ENCODE assay signal across 18 cellular contexts in genomic region chr6:17945111-17945510, GRCh38. TPM values are rescaled to one million over a fixed set of nuclear protein-coding genes. Genes with fewer than 3 reads are reported as not detected.
DNase-seq lines count a peak whose midpoint lies in the region; ATAC-seq and TF ChIP-seq lines count a peak whose summit lies in the region.
"Had no signal": no experiment of that assay in that cellular context is flagged by ENCODE, and none has a peak within 500 bp of the region (broad histone marks: within the 10 kb centered on the region; RNA-seq: fewer than 3 reads in every experiment).

No MANE protein-coding gene starts in this region.

- peak overlapping the region; percentile 64 for H3K4me2 ChIP-seq in GM23248 (ENCODE audit: unreplicated experiment)

- in situ Hi-C loops in GM23248 (cut with MboI), result no loop called here

- peaks cover under 1% of the 10 kb centered on the region for H3K36me3 Mint-ChIP-seq in chondrocyte (ENCODE audit: low read depth)
- no peaks in the 10 kb centered on the region for H3K36me3 Mint-ChIP-seq in natural killer cell treated with Interleukin-12 subunit alpha and Interleukin-12 subunit beta and Interleukin-15 and Interleukin-18, amount 100 ng/mL, for 72 hours

- 0 out of 2 replicates have a peak, but pooled peaks cover 3% of the 10 kb centered on the region for H3F3A ChIP-seq in GM23248 (ENCODE audit: insufficient read depth)

- H3K36me3 ChIP-seq in GM23248 (ENCODE audit: low read depth), result no peaks in the 10 kb centered on the region
- no peaks in the 10 kb centered on the region for H3K36me3 ChIP-seq in heart right ventricle

- no peak for TF ChIP-seq CTCF in chondrocyte (IDR thresholded peaks at IDR 0.05)
- no peak for TF ChIP-seq CTCF in heart right ventricle (IDR thresholded peaks at IDR 0.05)

- H3K9me3 Mint-ChIP-seq in chondrocyte (ENCODE audit: low read depth), result no peaks in the 10 kb centered on the region
- H3K9me3 Mint-ChIP-seq in natural killer cell treated with Interleukin-12 subunit alpha and Interleukin-12 subunit beta and Interleukin-15 and Interleukin-18, amount 100 ng/mL, for 72 hours, result no peaks in the 10 kb centered on the region
- H3K9me3 Mint-ChIP-seq: effector memory CD8-positive, alpha-beta T cell had no signal

- peaks cover 3% of the 10 kb centered on the region; the same call in 1 of the 2 replicates for H4K20me1 ChIP-seq in GM23248 (ENCODE audit: insufficient read depth)

- H3K4me3 Mint-ChIP-seq in chondrocyte (ENCODE audit: unreplicated experiment), result no peak overlapping the region
- no peak overlapping the region for H3K4me3 Mint-ChIP-seq in natural killer cell treated with Interleukin-12 subunit alpha and Interleukin-12 subunit beta and Interleukin-15 and Interleukin-18, amount 100 ng/mL, for 72 hours
- H3K4me3 Mint-ChIP-seq: effector memory CD8-positive, alpha-beta T cell had no signal

- H3K4me1 Mint-ChIP-seq in chondrocyte (ENCODE audit: low read depth), result peaks cover 30% of the 10 kb centered on the region
- H3K4me1 Mint-ChIP-seq in natural killer cell treated with Interleukin-12 subunit alpha and Interleukin-12 subunit beta and Interleukin-15 and Interleukin-18, amount 100 ng/mL, for 72 hours (ENCODE audit: low read depth in 2 of 2), result peaks cover 0 to 6% of the 10 kb centered on the region in 2 donors

- intact Hi-C loops in heart right ventricle (cut with DNase I), result no loop called here

- WGBS in GM23248 (ENCODE audit: low coverage in 1 of 2, low lambda C conversion rate in 2 of 2, missing lambda C conversion rate in 2 of 2), 2 experiments, result 6 to 11% methylated on average over 2 of the region's 2 CpGs
- 18 to 20% methylated on average over 2 of the region's 2 CpGs for WGBS in heart right ventricle, 2 donors

- peak; percentile 87 for DNase-seq in GM23248
- DNase-seq in chondrocyte (ENCODE audit: low spot score), result no peak
- DNase-seq in heart right ventricle, result no peak
- peak; percentile 47 for DNase-seq in pulmonary artery endothelial cell (ENCODE audit: low read depth, low spot score)
- no peak for DNase-seq in natural killer cell treated with Interleukin-12 subunit alpha and Interleukin-12 subunit beta and Interleukin-15 and Interleukin-18, amount 100 ng/mL, for 72 hours (ENCODE audit: low spot score)
- no peak for DNase-seq in NCI-H446 treated with DMSO at 0.1 percent for 48 hours (lab: John Stamatoyannopoulos, UW)
- no peak for DNase-seq in CD1c-positive myeloid dendritic cell (ENCODE audit: extremely low spot score)
- DNase-seq: activated CD4-positive, alpha-beta T cell treated with anti-CD3 and anti-CD28 coated beads for 4 hours; activated CD8-positive, alpha-beta memory T cell treated with anti-CD3 and anti-CD28 coated beads, Interleukin-2, amount 50 U/mL, for 4 hours; AML-193; body of pancreas; effector memory CD8-positive, alpha-beta T cell; KBM-7; NCI-H1105; NCI-H2171 treated with DMSO at 0.1 percent for 48 hours; SIG-M5; T-helper 9 cell had no signal

- peaks cover 25% of the 10 kb centered on the region for H3K4me1 ChIP-seq in GM23248 (ENCODE audit: insufficient read depth)
- H3K4me1 ChIP-seq in heart right ventricle, result peaks cover 0 to 62% (median 32%) of the 10 kb centered on the region in 9 donors

- no peaks in the 10 kb centered on the region for H3K9me3 ChIP-seq in GM23248 (ENCODE audit: low read depth)
- H3K9me3 ChIP-seq in heart right ventricle, result no peaks in the 10 kb centered on the region
- H3K9me3 ChIP-seq: body of pancreas had no signal

- H3K27me3 ChIP-seq in GM23248 (replicated peaks; ENCODE audit: insufficient read depth), result no peaks in the 10 kb centered on the region
- no peaks in the 10 kb centered on the region for H3K27me3 ChIP-seq in heart right ventricle
- H3K27me3 ChIP-seq: body of pancreas had no signal

- ATAC-seq in heart right ventricle, result peak in 7 of 8 donors; percentile 61 to 94 (median 84)
- ATAC-seq in HG03196 (IDR thresholded peaks at IDR 0.05; ENCODE audit: unreplicated experiment), result no peak
- no peak for ATAC-seq in natural killer cell treated with Interleukin-12 subunit alpha and Interleukin-12 subunit beta and Interleukin-15 and Interleukin-18, amount 100 ng/mL, for 72 hours
- ATAC-seq: body of pancreas; effector memory CD8-positive, alpha-beta T cell had no signal

- peak overlapping the region; percentile 85 for H3K27ac Mint-ChIP-seq in chondrocyte (ENCODE audit: unreplicated experiment)
- H3K27ac Mint-ChIP-seq in natural killer cell treated with Interleukin-12 subunit alpha and Interleukin-12 subunit beta and Interleukin-15 and Interleukin-18, amount 100 ng/mL, for 72 hours, result no peak overlapping the region
- H3K27ac Mint-ChIP-seq: effector memory CD8-positive, alpha-beta T cell had no signal

- peak overlapping the region; percentile 10; the same call in 1 of the 2 replicates for H3K4me3 ChIP-seq in GM23248
- no peak overlapping the region for H3K4me3 ChIP-seq in heart right ventricle
- H3K4me3 ChIP-seq: body of pancreas had no signal

- no peaks in the 10 kb centered on the region for H3K27me3 Mint-ChIP-seq in chondrocyte (ENCODE audit: low read depth)
- H3K27me3 Mint-ChIP-seq in natural killer cell treated with Interleukin-12 subunit alpha and Interleukin-12 subunit beta and Interleukin-15 and Interleukin-18, amount 100 ng/mL, for 72 hours, result peaks cover 0 to 25% of the 10 kb centered on the region in 2 donors

- H2AFZ ChIP-seq in GM23248, result no peak overlapping the region

- H3K79me2 ChIP-seq in GM23248 (ENCODE audit: insufficient read depth), result peaks cover 96% of the 10 kb centered on the region

- peak overlapping the region; percentile 66 for H3K9ac ChIP-seq in GM23248

- H3K9me2 ChIP-seq in GM23248 (ENCODE audit: insufficient read depth), result no peaks in the 10 kb centered on the region

- H3K27ac ChIP-seq in GM23248 (peak overlapping the region; percentile 76), heart right ventricle (peak overlapping the region in 8 of 10 donors; percentile 8 to 45 (median 28))
- H3K27ac ChIP-seq: body of pancreas had no signal

RNA-seq across cellular contexts. Expression of gene KIF13A, which starts 42.3 kb away (rescaled TPM):
- total RNA-seq in GM23248 (2014; rRNA removed; shearing (Covaris generic)), result 46.0 and 47.3 TPM in 2 replicates
- polyA plus RNA-seq in GM23248 (2016; fragmentation: Nextera tagmentation; extraction: Ambion mirVana), result 5.0 and 7.4 TPM in 2 replicates
- 39.5 to 51.9 TPM (median 49.7 TPM) in 3 replicates for total RNA-seq in chondrocyte
- total RNA-seq in heart right ventricle, result 100 to 1,000 TPM in 6 of 10 donors, 10 to 100 TPM in 4; 48.0 to 198 (median 118) TPM
- 10 to 100 TPM; 16.7 to 17.2 TPM for polyA plus RNA-seq in heart right ventricle
- total RNA-seq in pulmonary artery endothelial cell, result 71.7 and 88.5 TPM in 2 replicates
- 10 to 100 TPM in 1 of 2 donors, 1 to 10 TPM in 1; 8.2 to 33.6 TPM for total RNA-seq in natural killer cell treated with Interleukin-12 subunit alpha and Interleukin-12 subunit beta and Interleukin-15 and Interleukin-18, amount 100 ng/mL, for 72 hours

Comparison
In these comparisons a context has a peak if more than half of its experiments do, and no peak if none do; other contexts are left out.
1. DNase-seq: peak in GM23248 (single experiment) and pulmonary artery endothelial cell (single experiment); none in chondrocyte (single experiment), heart right ventricle (0 of 2), natural killer cell treated with Interleukin-12 subunit alpha and Interleukin-12 subunit beta and Interleukin-15 and Interleukin-18, amount 100 ng/mL, for 72 hours (single experiment), NCI-H446 treated with DMSO at 0.1 percent for 48 hours (single experiment) and CD1c-positive myeloid dendritic cell (single experiment).
2. ATAC-seq: peak in heart right ventricle (7 of 8); none in HG03196 (single experiment) and natural killer cell treated with Interleukin-12 subunit alpha and Interleukin-12 subunit beta and Interleukin-15 and Interleukin-18, amount 100 ng/mL, for 72 hours (0 of 2).